8 cellular contexts compared by ENCODE assay signal in the genomic region with DNA sequence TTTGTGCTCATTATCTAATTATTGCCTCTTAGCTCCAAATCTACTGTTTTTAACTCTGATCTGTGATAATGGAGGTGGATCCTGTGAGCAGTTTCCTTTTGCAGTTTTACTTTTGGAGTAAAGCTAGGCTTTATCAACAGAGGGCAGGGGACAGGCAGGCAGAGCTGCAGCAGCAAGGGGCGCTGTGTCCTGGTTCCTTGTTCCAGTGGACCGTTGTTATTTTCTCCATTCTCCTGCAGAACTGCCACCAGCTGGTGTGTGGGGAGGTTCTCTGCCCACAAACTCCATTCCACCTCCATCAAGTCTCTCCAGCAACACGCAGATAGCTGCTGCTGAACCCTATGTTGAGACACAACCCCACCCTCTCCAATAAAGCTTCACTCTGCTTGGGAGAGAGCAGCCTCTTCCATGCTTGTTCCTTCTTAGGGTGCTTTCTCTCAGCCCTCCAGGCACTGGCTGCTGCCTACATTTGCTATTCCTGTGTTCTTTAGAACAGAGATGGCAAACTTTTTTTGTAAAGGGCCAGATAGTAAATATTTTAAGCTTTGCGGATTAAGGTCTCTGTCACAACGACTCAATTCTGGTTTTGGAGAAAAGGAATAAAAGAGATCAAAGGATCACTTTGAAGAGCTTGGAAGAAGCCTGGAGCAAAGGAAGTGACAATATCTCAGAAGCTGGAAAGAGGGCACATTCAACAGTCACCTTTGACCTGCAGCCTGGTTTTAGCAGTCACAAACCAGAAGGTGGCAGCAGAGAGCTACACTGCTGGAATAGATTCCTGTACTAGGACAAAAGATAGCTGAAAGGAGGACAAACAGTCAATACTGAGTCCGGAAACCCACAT.
DNase-seq lines count a peak whose midpoint lies in the region; ATAC-seq and TF ChIP-seq lines count a peak whose summit lies in the region.

No MANE protein-coding gene starts in this region.

- H3K27ac ChIP-seq in upper lobe of right lung: no peak overlapping the region

- H3K4me3 ChIP-seq in upper lobe of right lung: no peak overlapping the region

- peak; percentile 81 for DNase-seq in DMS153 treated with DMSO at 0.1 percent for 48 hours (lab: John Stamatoyannopoulos, UW; ENCODE audit: unreplicated experiment)
- DNase-seq in NCI-H226: peak; percentile 2
- DNase-seq in activated CD4-positive, alpha-beta T cell treated with anti-CD3 and anti-CD28 coated beads, Interleukin-2, amount 10 ng/mL, durations not matched to agents 7 days and 5 days: peak; percentile 77
- peak; percentile 26 for DNase-seq in fibroblast of gingiva (ENCODE audit: low read depth)
- no peak for DNase-seq in natural killer cell
- DNase-seq in upper lobe of right lung: peak; percentile 48

- H3K4me1 ChIP-seq in upper lobe of right lung: no peaks in the 10 kb centered on the region

- H3K9me3 Mint-ChIP-seq in activated CD4-positive, alpha-beta T cell treated with anti-CD3 and anti-CD28 coated beads, Interleukin-2, amount 10 ng/mL, durations not matched to agents 7 days and 5 days: no peaks in the 10 kb centered on the region
- H3K9me3 Mint-ChIP-seq in natural killer cell: peaks cover 0 to 5% of the 10 kb centered on the region in 2 donors

- no peaks in the 10 kb centered on the region for H3K9me3 ChIP-seq in upper lobe of right lung

- ATAC-seq in GM19395 (IDR thresholded peaks at IDR 0.05; ENCODE audit: unreplicated experiment): peak; percentile 97
- peak; percentile 97 for ATAC-seq in HG03432 (IDR thresholded peaks at IDR 0.05; ENCODE audit: unreplicated experiment)
- no peak for ATAC-seq in natural killer cell
- ATAC-seq in upper lobe of right lung: peak; percentile 86

- CTCF ChIA-PET in activated CD4-positive, alpha-beta T cell treated with anti-CD3 and anti-CD28 coated beads, Interleukin-2, amount 10 ng/mL, durations not matched to agents 7 days and 5 days (lab: Charles Lee): interaction anchor here (0.5 to 1.2 kb wide), 5 partner anchors 11 to 684 kb away, joined by 3 to 4 read pairs (median 3); no protein-coding TSS in a partner anchor

- POLR2A ChIA-PET in activated CD4-positive, alpha-beta T cell treated with anti-CD3 and anti-CD28 coated beads, Interleukin-2, amount 10 ng/mL, durations not matched to agents 7 days and 5 days (lab: Charles Lee): no interaction called here

- peaks cover 5% of the 10 kb centered on the region for H3K4me1 Mint-ChIP-seq in activated CD4-positive, alpha-beta T cell treated with anti-CD3 and anti-CD28 coated beads, Interleukin-2, amount 10 ng/mL, durations not matched to agents 7 days and 5 days
- no peaks in the 10 kb centered on the region for H3K4me1 Mint-ChIP-seq in natural killer cell

- H3K27me3 Mint-ChIP-seq in activated CD4-positive, alpha-beta T cell treated with anti-CD3 and anti-CD28 coated beads, Interleukin-2, amount 10 ng/mL, durations not matched to agents 7 days and 5 days: no peaks in the 10 kb centered on the region
- H3K27me3 Mint-ChIP-seq in natural killer cell (ENCODE audit: low read depth in 2 of 2): no peaks in the 10 kb centered on the region

- H3K4me3 Mint-ChIP-seq in activated CD4-positive, alpha-beta T cell treated with anti-CD3 and anti-CD28 coated beads, Interleukin-2, amount 10 ng/mL, durations not matched to agents 7 days and 5 days: no peak overlapping the region
- H3K4me3 Mint-ChIP-seq in natural killer cell: no peak overlapping the region

- H3K36me3 ChIP-seq in upper lobe of right lung: no peaks in the 10 kb centered on the region

- H3K27ac Mint-ChIP-seq in activated CD4-positive, alpha-beta T cell treated with anti-CD3 and anti-CD28 coated beads, Interleukin-2, amount 10 ng/mL, durations not matched to agents 7 days and 5 days: no peak overlapping the region
- H3K27ac Mint-ChIP-seq in natural killer cell: no peak overlapping the region

- TF ChIP-seq CTCF in natural killer cell (IDR thresholded peaks at IDR 0.05) (peak; percentile 45), upper lobe of right lung (IDR thresholded peaks at IDR 0.05) (peak; percentile 83)

- intact Hi-C loops in natural killer cell (cut with micrococcal nuclease): no loop called here
- intact Hi-C loops in upper lobe of right lung (cut with DNase I): no loop called here

- H3K27me3 ChIP-seq in upper lobe of right lung: no peaks in the 10 kb centered on the region

- H3K36me3 Mint-ChIP-seq in activated CD4-positive, alpha-beta T cell treated with anti-CD3 and anti-CD28 coated beads, Interleukin-2, amount 10 ng/mL, durations not matched to agents 7 days and 5 days (ENCODE audit: low read depth): no peaks in the 10 kb centered on the region
- H3K36me3 Mint-ChIP-seq in natural killer cell: peaks cover 5% of the 10 kb centered on the region

Comparison
In these comparisons a context has a peak if more than half of its experiments do, and no peak if none do; other contexts are left out.
1. ATAC-seq: peak in GM19395 (single experiment), HG03432 (single experiment) and upper lobe of right lung (single experiment); none in natural killer cell (0 of 3).